1 cellular context compared by ENCODE assay signal in genomic region chr6:27605401-27606342, GRCh38.
TF ChIP-seq lines count a peak whose summit lies in the region.

No MANE protein-coding gene starts in this region.

TF ChIP-seq in HepG2, 621 proteins besides CTCF, POLR2A, EP300 and RAD21 (continued from another document and continues in another):
- TF ChIP-seq TAF1 (CRISPR knock-in tag; IDR thresholded peaks at IDR 0.05) (no peak; the same call in 1 of the 2 replicates), ZNF570 (CRISPR knock-in tag; IDR thresholded peaks at IDR 0.05; ENCODE audit: borderline replicate concordance) (no peak), ZNF772 (CRISPR knock-in tag; IDR thresholded peaks at IDR 0.05) (0 out of 2 replicates have a peak, but pooled peaks have one; percentile 43), THAP7 (CRISPR knock-in tag; IDR thresholded peaks at IDR 0.05) (no peak), ASH2L (IDR thresholded peaks at IDR 0.05; ENCODE audit: insufficient read length, low read depth, low read length) (peak; percentile 34), THAP9 (CRISPR knock-in tag; IDR thresholded peaks at IDR 0.05; ENCODE audit: borderline replicate concordance) (peak; percentile 28; the same call in 1 of the 2 replicates), TFDP2 (CRISPR knock-in tag; IDR thresholded peaks at IDR 0.05) (0 out of 2 replicates have a peak, but pooled peaks have one; percentile 12), PPARG (CRISPR knock-in tag; conservative IDR thresholded peaks at IDR 0.05) (no peak), ZNF501 (CRISPR knock-in tag; IDR thresholded peaks at IDR 0.05) (0 out of 2 replicates have a peak, but pooled peaks have one; percentile 49), MZF1 (CRISPR knock-in tag; IDR thresholded peaks at IDR 0.05; ENCODE audit: borderline replicate concordance) (no peak), FOXC1 (CRISPR knock-in tag; IDR thresholded peaks at IDR 0.05; ENCODE audit: borderline replicate concordance) (peak; percentile 49; the same call in 1 of the 2 replicates), ERF (CRISPR knock-in tag; IDR thresholded peaks at IDR 0.05) (peak; percentile 24; the same call in 1 of the 2 replicates), ZNF607 (CRISPR knock-in tag; IDR thresholded peaks at IDR 0.05; ENCODE audit: borderline replicate concordance) (no peak), GRHL1 (CRISPR knock-in tag; conservative IDR thresholded peaks at IDR 0.05) (no peak), ZNF326 (CRISPR knock-in tag; IDR thresholded peaks at IDR 0.05; ENCODE audit: borderline replicate concordance) (no peak), CEBPB (IDR thresholded peaks at IDR 0.05; ENCODE audit: borderline replicate concordance, low read depth, low read length) (no peak), RBFOX2 (IDR thresholded peaks at IDR 0.05; ENCODE audit: low read depth, low read length) (no peak), NFE2 (CRISPR knock-in tag; IDR thresholded peaks at IDR 0.05) (no peak), PHF8 (CRISPR knock-in tag; IDR thresholded peaks at IDR 0.05) (0 out of 2 replicates have a peak, but pooled peaks have one; percentile 29), ZFP36L2 (CRISPR knock-in tag; IDR thresholded peaks at IDR 0.05) (no peak), ZC3H13 (CRISPR knock-in tag; IDR thresholded peaks at IDR 0.05) (no peak), KAT2B (IDR thresholded peaks at IDR 0.05; ENCODE audit: borderline replicate concordance, low read depth, low read length) (no peak), MED1 (CRISPR knock-in tag; IDR thresholded peaks at IDR 0.05) (no peak), BATF2 (CRISPR knock-in tag; IDR thresholded peaks at IDR 0.05) (no peak), MATR3 (CRISPR knock-in tag; IDR thresholded peaks at IDR 0.05) (no peak), HMGXB3 (CRISPR knock-in tag; IDR thresholded peaks at IDR 0.05; ENCODE audit: borderline replicate concordance) (0 out of 2 replicates have a peak, but pooled peaks have one; percentile 36), ZNF513 (CRISPR knock-in tag; conservative IDR thresholded peaks at IDR 0.05) (no peak), EEA1 (CRISPR knock-in tag; IDR thresholded peaks at IDR 0.05; ENCODE audit: borderline replicate concordance) (no peak), ZFP37 (CRISPR knock-in tag; IDR thresholded peaks at IDR 0.05; ENCODE audit: borderline replicate concordance) (no peak), ZNF614 (CRISPR knock-in tag; IDR thresholded peaks at IDR 0.05; ENCODE audit: borderline replicate concordance) (0 out of 2 replicates have a peak, but pooled peaks have one; percentile 21), FOXK1 (CRISPR knock-in tag; IDR thresholded peaks at IDR 0.05; ENCODE audit: borderline replicate concordance, low read depth) (no peak), ZNF530 (CRISPR knock-in tag; IDR thresholded peaks at IDR 0.05; ENCODE audit: low read depth) (no peak), KMT2A (CRISPR knock-in tag; IDR thresholded peaks at IDR 0.05) (no peak), ZNF678 (CRISPR knock-in tag; IDR thresholded peaks at IDR 0.05) (no peak), TRIM22 (IDR thresholded peaks at IDR 0.05) (no peak), ZNF784 (CRISPR knock-in tag; IDR thresholded peaks at IDR 0.05; ENCODE audit: borderline replicate concordance) (no peak), NPAS2 (CRISPR knock-in tag; IDR thresholded peaks at IDR 0.05; ENCODE audit: borderline replicate concordance) (no peak), ZNF891 (CRISPR knock-in tag; IDR thresholded peaks at IDR 0.05) (no peak), SMC3 (IDR thresholded peaks at IDR 0.05; ENCODE audit: low read length) (0 out of 2 replicates have a peak, but pooled peaks have one; percentile 3), USF2 (IDR thresholded peaks at IDR 0.05; ENCODE audit: low read depth, low read length) (no peak), USF2 (CRISPR knock-in tag; IDR thresholded peaks at IDR 0.05; ENCODE audit: borderline replicate concordance) (no peak), MTF2 (CRISPR knock-in tag; IDR thresholded peaks at IDR 0.05; ENCODE audit: borderline replicate concordance) (no peak), PITX1 (CRISPR knock-in tag; IDR thresholded peaks at IDR 0.05) (0 out of 2 replicates have a peak, but pooled peaks have one; percentile 22), ZNF569 (CRISPR knock-in tag; IDR thresholded peaks at IDR 0.05; ENCODE audit: borderline replicate concordance) (no peak)
